Comparison of ENCODE assay signal across 2 cellular contexts in genomic region chr19:51905639-51906038, GRCh38.
TF ChIP-seq lines count a peak whose summit lies in the region.
"Not testable (repeated sequence)": the region's sequence is repeated elsewhere in the genome, so short reads cannot be mapped to it uniquely, and the experiment has no call there.

No MANE protein-coding gene starts in this region.

TF ChIP-seq in GM23338, 12 proteins besides CTCF, POLR2A, EP300 and RAD21:
- TF ChIP-seq POLR2AphosphoS5 (IDR thresholded peaks at IDR 0.05; ENCODE audit: low read depth) (peak; percentile 62), NANOG (IDR thresholded peaks at IDR 0.05; ENCODE audit: borderline replicate concordance) (peak; percentile 73), ETS1 (IDR thresholded peaks at IDR 0.05) (peak; percentile 59; the same call in 1 of the 2 replicates), CREB1 (CRISPR knock-in tag; IDR thresholded peaks at IDR 0.05; ENCODE audit: low read depth) (peak; percentile 47; the same call in 1 of the 2 replicates)
TF ChIP-seq in GM23338: peak in this region for 4; not testable (repeated sequence) for 8.

TF ChIP-seq in HepG2, 621 proteins besides CTCF, POLR2A, EP300 and RAD21:
- TF ChIP-seq PITX1 (CRISPR knock-in tag; IDR thresholded peaks at IDR 0.05) (peak; percentile 63; the same call in 1 of the 2 replicates), ARID5B (CRISPR knock-in tag; IDR thresholded peaks at IDR 0.05) (0 out of 2 replicates have a peak, but pooled peaks have one; percentile 26), SOX13 (CRISPR knock-in tag; conservative IDR thresholded peaks at IDR 0.05 in 1 of 2, IDR thresholded peaks at IDR 0.05 in 1 of 2) (peak in 1 of 2 experiments; percentile 37; a peak in 1 of 4 replicates)
- TF ChIP-seq SOX13 (IDR thresholded peaks at IDR 0.05) = not testable (repeated sequence)
TF ChIP-seq in HepG2: peak in this region for 3; not testable (repeated sequence) for 618.
